In the genomic region with DNA sequence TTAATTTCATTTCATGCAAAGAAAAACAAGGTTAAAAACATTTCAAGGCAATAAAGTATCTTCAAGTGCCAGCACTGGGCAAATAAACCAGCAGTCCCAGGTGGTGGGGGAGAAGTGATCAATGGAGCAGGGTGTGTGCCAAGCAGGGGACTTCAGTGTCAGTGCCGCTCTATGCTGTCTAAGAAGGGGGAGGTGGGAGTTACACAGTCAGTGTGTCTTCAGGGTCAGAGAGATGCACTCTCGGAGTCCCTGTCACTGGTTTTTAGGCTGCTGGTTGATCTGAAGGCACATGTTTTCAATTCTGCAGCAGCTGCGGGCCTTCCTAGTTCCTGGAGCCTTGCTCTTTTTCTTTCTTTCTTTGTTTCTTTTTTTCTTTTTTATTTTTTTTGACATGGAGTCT, we compare ENCODE assay signal across 11 cellular contexts. TPM values are rescaled to one million over a fixed set of nuclear protein-coding genes. Genes with fewer than 3 reads are reported as not detected.
"Had no signal": no experiment of that assay in that cellular context is flagged by ENCODE, and none has a peak within 500 bp of the region (broad histone marks: within the 10 kb centered on the region; RNA-seq: fewer than 3 reads in every experiment).

No MANE protein-coding gene starts in this region.

- H3K36me3 ChIP-seq: breast epithelium, right atrium auricular region, thyroid gland, vagina had no signal

- H3K4me1 Mint-ChIP-seq: activated naive CD8-positive, alpha-beta T cell treated with anti-CD3 and anti-CD28 coated beads, Interleukin-2, amount 10 ng/mL, durations not matched to agents 7 days and 5 days had no signal

- H3K4me1 ChIP-seq: breast epithelium, right atrium auricular region, thyroid gland, vagina had no signal

- H3K27me3 Mint-ChIP-seq: activated CD4-positive, alpha-beta memory T cell treated with anti-CD3 and anti-CD28 coated beads for 36 hours had no signal

- H3K27ac ChIP-seq: breast epithelium, right atrium auricular region, thyroid gland, vagina had no signal

- H3K4me3 Mint-ChIP-seq: activated CD4-positive, alpha-beta memory T cell treated with anti-CD3 and anti-CD28 coated beads for 36 hours; activated naive CD8-positive, alpha-beta T cell treated with anti-CD3 and anti-CD28 coated beads, Interleukin-2, amount 10 ng/mL, durations not matched to agents 7 days and 5 days had no signal

- H3K4me3 ChIP-seq: breast epithelium, right atrium auricular region, thyroid gland, vagina had no signal

- H3K27ac Mint-ChIP-seq: activated CD4-positive, alpha-beta memory T cell treated with anti-CD3 and anti-CD28 coated beads for 36 hours; activated naive CD8-positive, alpha-beta T cell treated with anti-CD3 and anti-CD28 coated beads, Interleukin-2, amount 10 ng/mL, durations not matched to agents 7 days and 5 days had no signal

- H3K9me3 Mint-ChIP-seq: activated CD4-positive, alpha-beta memory T cell treated with anti-CD3 and anti-CD28 coated beads for 36 hours; activated naive CD8-positive, alpha-beta T cell treated with anti-CD3 and anti-CD28 coated beads, Interleukin-2, amount 10 ng/mL, durations not matched to agents 7 days and 5 days had no signal

- H3K36me3 Mint-ChIP-seq: activated CD4-positive, alpha-beta memory T cell treated with anti-CD3 and anti-CD28 coated beads for 36 hours had no signal

- DNase-seq: activated CD4-positive, alpha-beta memory T cell treated with anti-CD3 and anti-CD28 coated beads for 36 hours; activated CD4-positive, CD25-positive, alpha-beta regulatory T cell treated with anti-CD3 and anti-CD28 coated beads, Interleukin-2, amount 50 U/mL, for 72 hours; activated naive CD8-positive, alpha-beta T cell treated with anti-CD3 and anti-CD28 coated beads, Interleukin-2, amount 10 ng/mL, durations not matched to agents 7 days and 5 days; activated T-cell treated with anti-CD3 and anti-CD28 coated beads, Interleukin-2, amount 50 U/mL, for 48 hours; dermis blood vessel endothelial cell; erythroblast; small intestine; thyroid gland had no signal

- H3K9me3 ChIP-seq: breast epithelium, right atrium auricular region, thyroid gland, vagina had no signal

- H3K27me3 ChIP-seq: breast epithelium, right atrium auricular region, thyroid gland, vagina had no signal

RNA-seq across cellular contexts. Expression of a gene that starts 57.2 kb away (rescaled TPM):
- total RNA-seq: right atrium auricular region had no signal
